22 cellular contexts compared by ENCODE assay signal in the genomic region with DNA sequence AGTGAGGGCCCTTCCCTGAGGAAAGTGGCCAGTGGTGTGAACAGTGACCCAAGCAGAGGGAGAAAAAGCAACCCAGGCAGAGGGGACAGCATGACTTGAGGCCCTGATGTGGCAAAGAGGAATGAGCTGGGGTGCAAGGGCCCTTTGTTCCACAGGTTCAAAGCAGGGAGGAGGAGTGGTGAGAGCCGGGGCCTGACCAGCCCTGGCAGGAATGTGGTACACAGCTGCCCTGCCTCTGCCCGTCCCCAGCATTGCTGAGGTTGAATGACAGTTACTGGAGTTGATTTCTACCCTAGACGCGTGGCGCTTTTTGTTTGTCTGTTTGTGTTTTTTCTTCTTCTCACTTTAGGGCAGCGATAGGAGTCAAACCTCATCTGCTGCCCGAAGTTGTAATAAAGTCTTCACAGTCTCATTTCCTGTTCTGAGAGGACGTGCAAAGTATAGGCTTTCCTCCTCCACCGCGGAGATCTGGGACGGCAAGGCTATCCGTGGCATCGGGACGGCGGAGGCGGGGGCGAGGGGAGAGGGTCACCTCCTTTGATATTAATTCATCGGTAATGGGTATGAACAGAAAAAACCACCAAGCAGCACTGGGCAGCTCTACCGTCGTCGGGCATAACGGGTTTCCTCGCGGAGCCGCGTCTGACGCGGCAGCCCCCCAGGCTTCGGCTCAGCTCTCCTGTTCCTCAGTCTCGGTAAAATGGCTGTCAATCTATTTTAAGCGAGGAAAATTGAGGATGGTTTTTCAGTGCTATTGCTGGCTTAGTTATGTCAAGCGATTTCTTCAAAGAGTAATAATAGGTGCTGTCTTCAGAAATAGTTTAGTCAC.
DNase-seq lines count a peak whose midpoint lies in the region; ATAC-seq and TF ChIP-seq lines count a peak whose summit lies in the region.
"Had no signal": no experiment of that assay in that cellular context is flagged by ENCODE, and none has a peak within 500 bp of the region (broad histone marks: within the 10 kb centered on the region; RNA-seq: fewer than 3 reads in every experiment).

No MANE protein-coding gene starts in this region.

- peak overlapping the region; percentile 40 for H3K27ac ChIP-seq in lower lobe of right lung
- H3K27ac ChIP-seq in subcutaneous abdominal adipose tissue (ENCODE audit: low read depth, low read length): no peak overlapping the region
- H3K27ac ChIP-seq in adrenal gland: peak overlapping the region in 1 of 5 donors; percentile 47
- H3K27ac ChIP-seq: vagina, WERI-Rb-1 had no signal

- peak; percentile 32 for DNase-seq in NCI-H2227 (lab: John Stamatoyannopoulos, UW; ENCODE audit: unreplicated experiment)
- no peak for DNase-seq in Right ventricle myocardium superior
- no peak for DNase-seq in lower lobe of right lung
- no peak for DNase-seq in activated CD4-positive, alpha-beta T cell treated with anti-CD3 and anti-CD28 coated beads, Interleukin-2, amount 50 U/mL, for 48 hours
- DNase-seq in adrenal gland: no peak
- no peak for DNase-seq in HuH-7.5 (ENCODE audit: low spot score)
- DNase-seq in RPMI8226: no peak
- DNase-seq: activated effector memory CD4-positive, alpha-beta T cell treated with anti-CD3 and anti-CD28 coated beads, Interleukin-2, amount 50 U/mL, for 16 hours; CD4-positive, CD25-positive, alpha-beta regulatory T cell; central memory CD4-positive, alpha-beta T cell; effector CD8-positive, alpha-beta T cell; GF-D8; H7; immature natural killer cell; OCI-M1; retina; SIG-M5; WERI-Rb-1 had no signal

- peak overlapping the region; percentile 34 for H3K4me3 ChIP-seq in lower lobe of right lung
- peak overlapping the region; percentile 31 to 51 (median 47) for H3K4me3 ChIP-seq in subcutaneous abdominal adipose tissue (ENCODE audit: low read depth in 1 of 5, low read length in 5 of 5)
- no peak overlapping the region for H3K4me3 ChIP-seq in adrenal gland
- H3K4me3 ChIP-seq: GM12878 had no signal

- TF ChIP-seq CTCF in lower lobe of right lung (IDR thresholded peaks at IDR 0.05) (no peak), adrenal gland (IDR thresholded peaks at IDR 0.05) (no peak)

- H3K4me1 ChIP-seq in lower lobe of right lung: no peaks in the 10 kb centered on the region
- H3K4me1 ChIP-seq in subcutaneous abdominal adipose tissue (ENCODE audit: control insufficient read depth in 5 of 5, insufficient read depth in 5 of 5, low read length in 5 of 5): peaks cover 0 to 15% (median 11%) of the 10 kb centered on the region in 5 donors
- H3K4me1 ChIP-seq in adrenal gland (replicated peaks in 1 of 2): no peaks in the 10 kb centered on the region
- H3K4me1 ChIP-seq: vagina had no signal

- no peaks in the 10 kb centered on the region for H3K9me3 ChIP-seq in lower lobe of right lung
- no peaks in the 10 kb centered on the region for H3K9me3 ChIP-seq in subcutaneous abdominal adipose tissue (ENCODE audit: control insufficient read depth in 5 of 5, low read length in 5 of 5)
- H3K9me3 ChIP-seq in adrenal gland (replicated peaks in 1 of 3): no peaks in the 10 kb centered on the region
- H3K9me3 ChIP-seq: vagina had no signal

- H3K27me3 ChIP-seq in lower lobe of right lung (ENCODE audit: low read depth): no peaks in the 10 kb centered on the region
- H3K27me3 ChIP-seq in subcutaneous abdominal adipose tissue (ENCODE audit: control insufficient read depth in 5 of 5, insufficient read depth in 4 of 5, low read length in 5 of 5): no peaks in the 10 kb centered on the region
- H3K27me3 ChIP-seq in adrenal gland: no peaks in the 10 kb centered on the region
- H3K27me3 ChIP-seq: vagina had no signal

- intact Hi-C loops in Right ventricle myocardium superior (cut with DNase I): no loop called here
- intact Hi-C loops in lower lobe of right lung (cut with DNase I): no loop called here
- intact Hi-C loops in adrenal gland (cut with DNase I): no loop called here

- H3K36me3 ChIP-seq in lower lobe of right lung (no peaks in the 10 kb centered on the region), subcutaneous abdominal adipose tissue (ENCODE audit: control insufficient read depth in 5 of 5, insufficient read depth in 5 of 5, low read length in 5 of 5) (no peaks in the 10 kb centered on the region), adrenal gland (replicated peaks in 1 of 2) (no peaks in the 10 kb centered on the region)
- H3K36me3 ChIP-seq: vagina, WERI-Rb-1 had no signal

- 74 to 82% (median 81%) methylated on average over 32 of the region's 32 CpGs for WGBS in adrenal gland, 4 donors

- ATAC-seq in Right ventricle myocardium superior (ENCODE audit: poor library complexity): peak; percentile 38
- ATAC-seq in lower lobe of right lung: no peak
- ATAC-seq: GM12878; stimulated activated effector memory CD8-positive, alpha-beta T cell treated with anti-CD3 and anti-CD28 coated beads, Interleukin-12 subunit alpha, Interleukin-12 subunit beta, amount 100 ng/mL, for 72 hours had no signal

- H3K9ac ChIP-seq in subcutaneous abdominal adipose tissue (ENCODE audit: low read length in 5 of 5): no peak overlapping the region

- no peak for TF ChIP-seq POLR2A in adrenal gland (IDR thresholded peaks at IDR 0.05)

Comparison
In these comparisons a context has a peak if more than half of its experiments do, and no peak if none do; other contexts are left out.
1. H3K4me3 ChIP-seq: peak in lower lobe of right lung (single experiment) and subcutaneous abdominal adipose tissue (5 of 5); none in adrenal gland (0 of 4).